8 cellular contexts compared by ENCODE assay signal in the genomic region with DNA sequence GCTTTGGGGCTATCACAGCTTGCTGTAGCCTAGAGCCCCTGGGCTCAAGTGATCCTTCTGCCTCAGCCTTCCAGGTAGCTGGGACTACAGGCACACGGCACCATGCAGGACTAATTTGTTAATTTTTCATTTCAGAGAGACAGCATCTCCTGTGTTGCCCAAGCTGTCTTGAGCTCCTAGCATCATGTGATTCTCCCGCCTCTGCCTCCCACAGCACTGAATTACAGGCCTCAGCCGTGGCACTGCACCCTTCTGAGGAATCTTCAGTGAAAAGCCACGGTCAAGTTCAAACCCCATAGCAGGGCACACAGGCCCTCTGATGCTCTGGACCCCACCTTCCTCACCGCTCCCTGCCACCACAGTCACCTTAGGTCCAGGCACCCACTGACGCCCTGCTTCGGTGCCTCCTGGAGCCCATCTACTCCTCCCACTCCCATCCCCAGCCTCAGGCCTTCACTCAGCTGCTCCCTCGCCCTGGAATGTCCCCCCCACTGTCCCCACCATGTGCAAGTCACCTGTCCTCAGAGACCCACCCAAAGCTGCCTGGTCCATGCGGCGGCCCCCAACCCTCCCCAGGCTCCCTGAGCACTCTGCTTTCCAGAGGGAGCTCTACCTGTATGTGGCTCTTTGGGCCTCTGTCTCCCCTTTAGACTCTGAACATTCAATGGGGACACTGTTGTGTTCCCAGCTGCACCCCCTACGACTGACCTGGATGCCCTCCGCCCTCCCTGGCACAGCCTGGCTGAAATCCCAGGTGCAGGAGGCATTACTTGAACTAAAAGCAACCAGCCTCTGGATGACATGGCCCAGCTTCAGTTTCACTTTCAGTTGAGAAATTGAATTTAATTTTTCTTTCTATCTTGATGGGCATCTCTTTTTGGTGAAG. TPM values are rescaled to one million over a fixed set of nuclear protein-coding genes. Genes with fewer than 3 reads are reported as not detected.
A peak's percentile ranks its signal among the peaks of the same experiment; 100 is the strongest.
DNase-seq lines count a peak whose midpoint lies in the region; ATAC-seq and TF ChIP-seq lines count a peak whose summit lies in the region.

No MANE protein-coding gene starts in this region.

- H3K4me3 Mint-ChIP-seq in activated T-cell treated with anti-CD3 and anti-CD28 coated beads, Interleukin-2, amount 50 U/mL, for 4 hours = peak overlapping the region; percentile 97
- H3K4me3 Mint-ChIP-seq in activated naive CD4-positive, alpha-beta T cell treated with anti-CD3 and anti-CD28 coated beads, Interleukin-2, amount 10 ng/mL, durations not matched to agents 7 days and 5 days = peak overlapping the region; percentile 100
- H3K4me3 Mint-ChIP-seq in stimulated activated effector memory CD8-positive, alpha-beta T cell treated with anti-CD3 and anti-CD28 coated beads, Interleukin-12 subunit alpha, Interleukin-12 subunit beta, amount 100 ng/mL, for 72 hours = peak overlapping the region; percentile 97

- DNase-seq in activated T-cell treated with anti-CD3 and anti-CD28 coated beads, Interleukin-2, amount 50 U/mL, for 4 hours = no peak
- DNase-seq in activated T-cell treated with anti-CD3 and anti-CD28 coated beads, Interleukin-2, amount 50 U/mL, for 1 hour = no peak
- peak; percentile 56 for DNase-seq in activated naive CD4-positive, alpha-beta T cell treated with anti-CD3 and anti-CD28 coated beads, Interleukin-2, amount 10 ng/mL, durations not matched to agents 7 days and 5 days
- DNase-seq in hepatocyte (ENCODE audit: low spot score) = no peak
- no peak for DNase-seq in stimulated activated effector memory CD8-positive, alpha-beta T cell treated with anti-CD3 and anti-CD28 coated beads, Interleukin-12 subunit alpha, Interleukin-12 subunit beta, amount 100 ng/mL, for 72 hours (ENCODE audit: low spot score in 2 of 2)
- DNase-seq in activated gamma-delta T cell treated with Interleukin-2 at 50 U/mL for 16 hours = no peak
- no peak for DNase-seq in NCI-H1694 treated with DMSO at 0.1 percent for 48 hours (lab: John Stamatoyannopoulos, UW)
- DNase-seq in central memory CD4-positive, alpha-beta T cell = no peak

- peak overlapping the region; percentile 98 for H3K27ac Mint-ChIP-seq in activated naive CD4-positive, alpha-beta T cell treated with anti-CD3 and anti-CD28 coated beads, Interleukin-2, amount 10 ng/mL, durations not matched to agents 7 days and 5 days
- peak overlapping the region; percentile 99 for H3K27ac Mint-ChIP-seq in stimulated activated effector memory CD8-positive, alpha-beta T cell treated with anti-CD3 and anti-CD28 coated beads, Interleukin-12 subunit alpha, Interleukin-12 subunit beta, amount 100 ng/mL, for 72 hours

- H3K4me3 ChIP-seq in hepatocyte = no peak overlapping the region

- H4K20me1 ChIP-seq in hepatocyte (ENCODE audit: insufficient read depth, poor library complexity, severe bottlenecking) = no peaks in the 10 kb centered on the region

- peak overlapping the region; percentile 89 for H3K27ac ChIP-seq in hepatocyte

- H3K4me1 ChIP-seq in hepatocyte (ENCODE audit: insufficient read depth) = peaks cover 18% of the 10 kb centered on the region

- H3K36me3 ChIP-seq in hepatocyte (replicated peaks; ENCODE audit: insufficient read depth, low read depth) = no peaks in the 10 kb centered on the region

- WGBS in hepatocyte (ENCODE audit: low lambda C conversion rate, missing lambda C conversion rate) = 91% methylated on average over 12 of the region's 12 CpGs

- no peak for TF ChIP-seq CTCF in hepatocyte (IDR thresholded peaks at IDR 0.05; ENCODE audit: poor library complexity)

- H3K27me3 Mint-ChIP-seq in activated T-cell treated with anti-CD3 and anti-CD28 coated beads, Interleukin-2, amount 50 U/mL, for 4 hours (ENCODE audit: low read depth) = no peaks in the 10 kb centered on the region
- H3K27me3 Mint-ChIP-seq in activated naive CD4-positive, alpha-beta T cell treated with anti-CD3 and anti-CD28 coated beads, Interleukin-2, amount 10 ng/mL, durations not matched to agents 7 days and 5 days = peaks cover 4% of the 10 kb centered on the region

- H3K4me2 ChIP-seq in hepatocyte = peak overlapping the region; percentile 93

- H2AFZ ChIP-seq in hepatocyte = no peak overlapping the region

- no peaks in the 10 kb centered on the region for H3K9me2 ChIP-seq in hepatocyte (replicated peaks; ENCODE audit: insufficient read depth)

- H3K36me3 Mint-ChIP-seq in activated T-cell treated with anti-CD3 and anti-CD28 coated beads, Interleukin-2, amount 50 U/mL, for 4 hours (ENCODE audit: insufficient read depth) = peaks cover 45% of the 10 kb centered on the region
- peaks cover 63% of the 10 kb centered on the region for H3K36me3 Mint-ChIP-seq in activated naive CD4-positive, alpha-beta T cell treated with anti-CD3 and anti-CD28 coated beads, Interleukin-2, amount 10 ng/mL, durations not matched to agents 7 days and 5 days
- peaks cover 65% of the 10 kb centered on the region for H3K36me3 Mint-ChIP-seq in stimulated activated effector memory CD8-positive, alpha-beta T cell treated with anti-CD3 and anti-CD28 coated beads, Interleukin-12 subunit alpha, Interleukin-12 subunit beta, amount 100 ng/mL, for 72 hours

- peaks cover 60% of the 10 kb centered on the region for H3K4me1 Mint-ChIP-seq in activated T-cell treated with anti-CD3 and anti-CD28 coated beads, Interleukin-2, amount 50 U/mL, for 4 hours (ENCODE audit: low read depth)
- peaks cover 63% of the 10 kb centered on the region for H3K4me1 Mint-ChIP-seq in activated naive CD4-positive, alpha-beta T cell treated with anti-CD3 and anti-CD28 coated beads, Interleukin-2, amount 10 ng/mL, durations not matched to agents 7 days and 5 days
- peaks cover 69% of the 10 kb centered on the region for H3K4me1 Mint-ChIP-seq in stimulated activated effector memory CD8-positive, alpha-beta T cell treated with anti-CD3 and anti-CD28 coated beads, Interleukin-12 subunit alpha, Interleukin-12 subunit beta, amount 100 ng/mL, for 72 hours

- peak; percentile 40 to 49 for ATAC-seq in activated T-cell treated with anti-CD3 and anti-CD28 coated beads, Interleukin-2, amount 50 U/mL, for 4 hours
- ATAC-seq in stimulated activated effector memory CD8-positive, alpha-beta T cell treated with anti-CD3 and anti-CD28 coated beads, Interleukin-12 subunit alpha, Interleukin-12 subunit beta, amount 100 ng/mL, for 72 hours = no peak

- peaks cover 4% of the 10 kb centered on the region for H3K9me3 Mint-ChIP-seq in activated T-cell treated with anti-CD3 and anti-CD28 coated beads, Interleukin-2, amount 50 U/mL, for 4 hours
- H3K9me3 Mint-ChIP-seq in activated naive CD4-positive, alpha-beta T cell treated with anti-CD3 and anti-CD28 coated beads, Interleukin-2, amount 10 ng/mL, durations not matched to agents 7 days and 5 days = peaks cover 14% of the 10 kb centered on the region
- no peaks in the 10 kb centered on the region for H3K9me3 Mint-ChIP-seq in stimulated activated effector memory CD8-positive, alpha-beta T cell treated with anti-CD3 and anti-CD28 coated beads, Interleukin-12 subunit alpha, Interleukin-12 subunit beta, amount 100 ng/mL, for 72 hours

- CTCF ChIA-PET in activated naive CD4-positive, alpha-beta T cell treated with anti-CD3 and anti-CD28 coated beads, Interleukin-2, amount 10 ng/mL, durations not matched to agents 7 days and 5 days (lab: Charles Lee) = interaction anchor here (0.8 to 3.2 kb wide), 10 partner anchors 16 to 249 kb away, joined by 3 to 30 read pairs (median 4); partner anchors contain the start of gene APOL1

- H3K9me3 ChIP-seq in hepatocyte (ENCODE audit: low read depth) = no peaks in the 10 kb centered on the region

- no peaks in the 10 kb centered on the region for H3K27me3 ChIP-seq in hepatocyte

- peaks cover 39% of the 10 kb centered on the region for H3K79me2 ChIP-seq in hepatocyte

RNA-seq across cellular contexts. Expression of gene APOL2, which starts 1.6 kb away (rescaled TPM):
- total RNA-seq in activated T-cell treated with anti-CD3 and anti-CD28 coated beads, Interleukin-2, amount 50 U/mL, for 4 hours = 100 to 1,000 TPM in 2 of 3 donors, 10 to 100 TPM in 1; 99.6 to 117 (median 106) TPM
- 32.3 and 34.8 TPM in 2 replicates for total RNA-seq in hepatocyte
- 19.5 and 23.9 TPM in 2 replicates for polyA plus RNA-seq in hepatocyte

RNA-seq across cellular contexts. Expression of gene APOL1, which starts 15.2 kb away (rescaled TPM):
- 10 to 100 TPM; 39.8 to 53.1 (median 42.0) TPM for total RNA-seq in activated T-cell treated with anti-CD3 and anti-CD28 coated beads, Interleukin-2, amount 50 U/mL, for 4 hours
- total RNA-seq in hepatocyte = 6.2 and 7.3 TPM in 2 replicates
- 6.4 and 6.8 TPM in 2 replicates for polyA plus RNA-seq in hepatocyte

RNA-seq across cellular contexts. Expression of gene APOL4, which starts 36.1 kb away (rescaled TPM):
- under 1 TPM in 1 of 3 donors, not detected in 2; 0.27 TPM for total RNA-seq in activated T-cell treated with anti-CD3 and anti-CD28 coated beads, Interleukin-2, amount 50 U/mL, for 4 hours
- 1.0 and 2.8 TPM in 2 replicates for total RNA-seq in hepatocyte
- 0.97 and 1.5 TPM in 2 replicates for polyA plus RNA-seq in hepatocyte
